In the genomic region with DNA sequence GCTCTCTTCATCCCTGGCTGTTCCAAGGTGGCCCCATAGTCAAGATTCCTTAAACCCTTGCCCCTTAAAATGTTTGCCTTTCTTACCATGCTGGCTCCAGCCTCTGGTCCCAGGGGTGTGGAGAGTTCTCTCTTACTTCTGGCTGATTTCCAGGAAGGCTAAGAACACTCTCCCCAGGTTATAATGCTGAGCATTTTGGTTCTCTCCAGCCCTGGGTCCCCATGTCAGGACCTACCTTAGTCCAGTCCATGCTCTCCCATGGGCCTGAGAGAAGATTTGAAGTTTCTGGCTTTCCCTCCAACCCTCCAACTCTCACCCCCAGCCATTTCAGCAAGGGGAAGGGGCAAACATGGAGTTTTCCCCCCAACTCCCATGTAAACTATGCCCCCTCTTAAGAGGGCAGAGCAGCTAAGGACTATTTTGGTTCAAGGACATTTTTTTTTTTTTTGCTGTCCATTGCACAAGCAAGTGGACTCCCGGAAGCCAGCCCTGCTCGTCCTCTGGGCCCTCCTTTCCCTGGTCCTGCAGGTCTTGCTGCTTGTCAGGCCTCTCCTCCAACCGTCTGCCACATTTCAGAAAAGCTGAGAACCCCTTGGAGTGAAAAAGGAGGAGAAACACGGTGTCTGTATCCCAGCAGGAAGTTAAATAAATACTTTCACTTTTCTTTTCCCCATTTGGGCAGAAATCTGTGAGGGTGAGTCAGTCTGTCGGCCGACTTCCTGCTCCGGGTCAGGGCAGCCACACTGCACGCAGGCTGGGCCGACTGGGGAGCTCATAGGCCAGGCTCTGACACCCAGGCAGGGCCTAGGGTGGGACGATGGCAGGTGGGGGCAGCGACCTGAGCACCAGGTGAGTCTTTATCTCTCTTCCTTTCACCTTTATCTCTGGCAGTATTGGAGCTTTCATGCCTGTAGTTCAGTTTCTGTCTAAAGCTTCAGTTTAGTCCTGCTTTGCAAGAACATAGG, we compare ENCODE assay signal across 1 cellular context.
TF ChIP-seq lines count a peak whose summit lies in the region.

Gene SP140L (plus strand): TSS at position 741 of the 965 bp plus-strand sequence. CDS start 77 bp downstream, at position 818.

TF ChIP-seq in HepG2, 621 proteins besides CTCF, POLR2A, EP300 and RAD21 (continued from another document and continues in another):
- TF ChIP-seq ZUFSP (CRISPR knock-in tag; IDR thresholded peaks at IDR 0.05; ENCODE audit: borderline replicate concordance) (no peak), HOXA9 (CRISPR knock-in tag; IDR thresholded peaks at IDR 0.05; ENCODE audit: borderline replicate concordance) (no peak), HDAC1 (CRISPR knock-in tag; IDR thresholded peaks at IDR 0.05) (peak; percentile 81; the same call in 1 of the 2 replicates), MYNN (CRISPR knock-in tag; IDR thresholded peaks at IDR 0.05; ENCODE audit: low read depth) (no peak), ZKSCAN1 (IDR thresholded peaks at IDR 0.05; ENCODE audit: low read length) (no peak), NCOR1 (IDR thresholded peaks at IDR 0.05; ENCODE audit: borderline replicate concordance, low read length) (no peak), CEBPG (CRISPR knock-in tag; IDR thresholded peaks at IDR 0.05) (peak; percentile 56), THAP9 (CRISPR knock-in tag; IDR thresholded peaks at IDR 0.05; ENCODE audit: borderline replicate concordance) (peak; percentile 86), ZNF597 (CRISPR knock-in tag; IDR thresholded peaks at IDR 0.05) (no peak), MXD1 (CRISPR knock-in tag; IDR thresholded peaks at IDR 0.05) (no peak), ZNF510 (CRISPR knock-in tag; IDR thresholded peaks at IDR 0.05; ENCODE audit: low read depth) (peak; percentile 35; the same call in 1 of the 2 replicates), ZC3H13 (CRISPR knock-in tag; IDR thresholded peaks at IDR 0.05) (no peak), MED13 (CRISPR knock-in tag; IDR thresholded peaks at IDR 0.05) (no peak), JARID2 (CRISPR knock-in tag; IDR thresholded peaks at IDR 0.05; ENCODE audit: insufficient replicate concordance) (no peak), ZNF468 (CRISPR knock-in tag; IDR thresholded peaks at IDR 0.05) (no peak), DRAP1 (CRISPR knock-in tag; IDR thresholded peaks at IDR 0.05) (peak; percentile 73; the same call in 1 of the 2 replicates), ZNF367 (CRISPR knock-in tag; IDR thresholded peaks at IDR 0.05; ENCODE audit: borderline replicate concordance) (no peak), ZNF354B (CRISPR knock-in tag; IDR thresholded peaks at IDR 0.05) (no peak), YEATS4 (CRISPR knock-in tag; IDR thresholded peaks at IDR 0.05; ENCODE audit: borderline replicate concordance) (peak; percentile 81), ZNF496 (CRISPR knock-in tag; IDR thresholded peaks at IDR 0.05; ENCODE audit: insufficient replicate concordance) (no peak), SP2 (CRISPR knock-in tag; IDR thresholded peaks at IDR 0.05) (no peak), ZBTB20 (CRISPR knock-in tag; IDR thresholded peaks at IDR 0.05; ENCODE audit: borderline replicate concordance, low read depth) (no peak), RXRA (CRISPR knock-in tag; IDR thresholded peaks at IDR 0.05) (peak; percentile 75), NFATC3 (CRISPR knock-in tag; IDR thresholded peaks at IDR 0.05) (no peak), ZNF513 (CRISPR knock-in tag; conservative IDR thresholded peaks at IDR 0.05) (no peak), ZNF737 (CRISPR knock-in tag; IDR thresholded peaks at IDR 0.05; ENCODE audit: borderline replicate concordance) (no peak), KDM3A (CRISPR knock-in tag; IDR thresholded peaks at IDR 0.05; ENCODE audit: low read depth) (0 out of 2 replicates have a peak, but pooled peaks have one; percentile 58), ZKSCAN5 (CRISPR knock-in tag; IDR thresholded peaks at IDR 0.05) (no peak), ADNP (CRISPR knock-in tag; IDR thresholded peaks at IDR 0.05) (no peak), DMAP1 (CRISPR knock-in tag; IDR thresholded peaks at IDR 0.05) (peak; percentile 84; the same call in 1 of the 2 replicates), ZNF556 (CRISPR knock-in tag; IDR thresholded peaks at IDR 0.05; ENCODE audit: borderline replicate concordance) (0 out of 2 replicates have a peak, but pooled peaks have one; percentile 41), ZNF589 (CRISPR knock-in tag; conservative IDR thresholded peaks at IDR 0.05) (no peak)
- TF ChIP-seq, protein P1, sequence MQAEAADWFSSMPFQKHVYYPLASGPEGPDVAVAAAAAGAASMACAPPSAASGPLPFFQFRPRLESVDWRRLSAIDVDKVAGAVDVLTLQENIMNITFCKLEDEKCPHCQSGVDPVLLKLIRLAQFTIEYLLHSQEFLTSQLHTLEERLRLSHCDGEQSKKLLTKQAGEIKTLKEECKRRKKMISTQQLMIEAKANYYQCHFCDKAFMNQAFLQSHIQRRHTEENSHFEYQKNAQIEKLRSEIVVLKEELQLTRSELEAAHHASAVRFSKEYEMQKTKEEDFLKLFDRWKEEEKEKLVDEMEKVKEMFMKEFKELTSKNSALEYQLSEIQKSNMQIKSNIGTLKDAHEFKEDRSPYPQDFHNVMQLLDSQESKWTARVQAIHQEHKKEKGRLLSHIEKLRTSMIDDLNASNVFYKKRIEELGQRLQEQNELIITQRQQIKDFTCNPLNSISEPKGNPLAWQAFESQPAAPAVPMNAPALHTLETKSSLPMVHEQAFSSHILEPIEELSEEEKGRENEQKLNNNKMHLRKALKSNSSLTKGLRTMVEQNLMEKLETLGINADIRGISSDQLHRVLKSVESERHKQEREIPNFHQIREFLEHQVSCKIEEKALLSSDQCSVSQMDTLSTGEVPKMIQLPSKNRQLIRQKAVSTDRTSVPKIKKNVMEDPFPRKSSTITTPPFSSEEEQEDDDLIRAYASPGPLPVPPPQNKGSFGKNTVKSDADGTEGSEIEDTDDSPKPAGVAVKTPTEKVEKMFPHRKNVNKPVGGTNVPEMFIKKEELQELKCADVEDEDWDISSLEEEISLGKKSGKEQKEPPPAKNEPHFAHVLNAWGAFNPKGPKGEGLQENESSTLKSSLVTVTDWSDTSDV (CRISPR knock-in tag; IDR thresholded peaks at IDR 0.05): no peak
- TF ChIP-seq, protein P2, sequence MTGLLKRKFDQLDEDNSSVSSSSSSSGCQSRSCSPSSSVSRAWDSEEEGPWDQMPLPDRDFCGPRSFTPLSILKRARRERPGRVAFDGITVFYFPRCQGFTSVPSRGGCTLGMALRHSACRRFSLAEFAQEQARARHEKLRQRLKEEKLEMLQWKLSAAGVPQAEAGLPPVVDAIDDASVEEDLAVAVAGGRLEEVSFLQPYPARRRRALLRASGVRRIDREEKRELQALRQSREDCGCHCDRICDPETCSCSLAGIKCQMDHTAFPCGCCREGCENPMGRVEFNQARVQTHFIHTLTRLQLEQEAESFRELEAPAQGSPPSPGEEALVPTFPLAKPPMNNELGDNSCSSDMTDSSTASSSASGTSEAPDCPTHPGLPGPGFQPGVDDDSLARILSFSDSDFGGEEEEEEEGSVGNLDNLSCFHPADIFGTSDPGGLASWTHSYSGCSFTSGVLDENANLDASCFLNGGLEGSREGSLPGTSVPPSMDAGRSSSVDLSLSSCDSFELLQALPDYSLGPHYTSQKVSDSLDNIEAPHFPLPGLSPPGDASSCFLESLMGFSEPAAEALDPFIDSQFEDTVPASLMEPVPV (CRISPR knock-in tag; IDR thresholded peaks at IDR 0.05): peak; percentile 78
- TF ChIP-seq, protein P3, sequence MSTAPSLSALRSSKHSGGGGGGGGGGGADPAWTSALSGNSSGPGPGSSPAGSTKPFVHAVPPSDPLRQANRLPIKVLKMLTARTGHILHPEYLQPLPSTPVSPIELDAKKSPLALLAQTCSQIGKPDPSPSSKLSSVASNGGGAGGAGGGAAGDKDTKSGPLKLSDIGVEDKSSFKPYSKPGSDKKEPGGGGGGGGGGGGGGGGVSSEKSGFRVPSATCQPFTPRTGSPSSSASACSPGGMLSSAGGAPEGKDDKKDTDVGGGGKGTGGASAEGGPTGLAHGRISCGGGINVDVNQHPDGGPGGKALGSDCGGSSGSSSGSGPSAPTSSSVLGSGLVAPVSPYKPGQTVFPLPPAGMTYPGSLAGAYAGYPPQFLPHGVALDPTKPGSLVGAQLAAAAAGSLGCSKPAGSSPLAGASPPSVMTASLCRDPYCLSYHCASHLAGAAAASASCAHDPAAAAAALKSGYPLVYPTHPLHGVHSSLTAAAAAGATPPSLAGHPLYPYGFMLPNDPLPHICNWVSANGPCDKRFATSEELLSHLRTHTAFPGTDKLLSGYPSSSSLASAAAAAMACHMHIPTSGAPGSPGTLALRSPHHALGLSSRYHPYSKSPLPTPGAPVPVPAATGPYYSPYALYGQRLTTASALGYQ (CRISPR knock-in tag; IDR thresholded peaks at IDR 0.05): 0 out of 2 replicates have a peak, but pooled peaks have one; percentile 28
- TF ChIP-seq, protein P4, sequence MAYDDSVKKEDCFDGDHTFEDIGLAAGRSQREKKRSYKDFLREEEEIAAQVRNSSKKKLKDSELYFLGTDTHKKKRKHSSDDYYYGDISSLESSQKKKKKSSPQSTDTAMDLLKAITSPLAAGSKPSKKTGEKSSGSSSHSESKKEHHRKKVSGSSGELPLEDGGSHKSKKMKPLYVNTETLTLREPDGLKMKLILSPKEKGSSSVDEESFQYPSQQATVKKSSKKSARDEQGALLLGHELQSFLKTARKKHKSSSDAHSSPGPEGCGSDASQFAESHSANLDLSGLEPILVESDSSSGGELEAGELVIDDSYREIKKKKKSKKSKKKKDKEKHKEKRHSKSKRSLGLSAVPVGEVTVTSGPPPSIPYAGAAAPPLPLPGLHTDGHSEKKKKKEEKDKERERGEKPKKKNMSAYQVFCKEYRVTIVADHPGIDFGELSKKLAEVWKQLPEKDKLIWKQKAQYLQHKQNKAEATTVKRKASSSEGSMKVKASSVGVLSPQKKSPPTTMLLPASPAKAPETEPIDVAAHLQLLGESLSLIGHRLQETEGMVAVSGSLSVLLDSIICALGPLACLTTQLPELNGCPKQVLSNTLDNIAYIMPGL (CRISPR knock-in tag; IDR thresholded peaks at IDR 0.05; ENCODE audit: borderline replicate concordance in 1 of 2, low read depth in 1 of 2): peak; percentile 51 to 59; a peak in 2 of 4 replicates
- TF ChIP-seq, protein P5, sequence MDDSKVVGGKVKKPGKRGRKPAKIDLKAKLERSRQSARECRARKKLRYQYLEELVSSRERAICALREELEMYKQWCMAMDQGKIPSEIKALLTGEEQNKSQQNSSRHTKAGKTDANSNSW (CRISPR knock-in tag; IDR thresholded peaks at IDR 0.05; ENCODE audit: borderline replicate concordance): no peak; the same call in 1 of the 2 replicates
